ENCODE assay signal across 1 cellular context in genomic region chr9:91678807-91679206, GRCh38.
TF ChIP-seq lines count a peak whose summit lies in the region.

No MANE protein-coding gene starts in this region.

TF ChIP-seq in WTC11, 78 proteins besides CTCF, POLR2A, EP300 and RAD21 (continued from another document):
- TF ChIP-seq ESRRA (CRISPR knock-in tag; IDR thresholded peaks at IDR 0.05; ENCODE audit: borderline replicate concordance) = no peak
- TF ChIP-seq NFE2L1 (CRISPR knock-in tag; IDR thresholded peaks at IDR 0.05) = no peak
- TF ChIP-seq MYBL2 (CRISPR knock-in tag; IDR thresholded peaks at IDR 0.05) = no peak
